8 cellular contexts compared by ENCODE assay signal in genomic region chr17:73191443-73192218, GRCh38. TPM values are rescaled to one million over a fixed set of nuclear protein-coding genes. Genes with fewer than 3 reads are reported as not detected.
A peak's percentile ranks its signal among the peaks of the same experiment; 100 is the strongest.
DNase-seq lines count a peak whose midpoint lies in the region; ATAC-seq and TF ChIP-seq lines count a peak whose summit lies in the region.

No MANE protein-coding gene starts in this region.

- TF ChIP-seq CTCF in activated CD8-positive, alpha-beta T cell treated with anti-CD3 and anti-CD28 coated beads for 36 hours (IDR thresholded peaks at IDR 0.05) = peak; percentile 95

- H3K4me3 ChIP-seq in mesodermal cell (ENCODE audit: extremely low read depth, insufficient read depth, low read length, poor library complexity, severe bottlenecking) = peak overlapping the region; percentile 82

- peak overlapping the region; percentile 95 for H3K4me3 Mint-ChIP-seq in activated CD8-positive, alpha-beta T cell treated with anti-CD3 and anti-CD28 coated beads for 36 hours
- H3K4me3 Mint-ChIP-seq in effector memory CD8-positive, alpha-beta T cell = peak overlapping the region; percentile 95 to 96

- H3K4me1 ChIP-seq in mesodermal cell (ENCODE audit: control insufficient read depth, insufficient read depth, low read length, poor library complexity, severe bottlenecking) = peaks cover 5% of the 10 kb centered on the region

- H3K27ac ChIP-seq in mesodermal cell (ENCODE audit: low read depth, low read length, severe bottlenecking) = peak overlapping the region; percentile 88

- no peaks in the 10 kb centered on the region for H3K9me3 ChIP-seq in mesodermal cell (ENCODE audit: control insufficient read depth, low read length)

- CTCF ChIA-PET in activated CD8-positive, alpha-beta T cell treated with anti-CD3 and anti-CD28 coated beads for 36 hours (lab: Charles Lee) = interaction anchor here (0.6 to 6.0 kb wide), 14 partner anchors 9 to 465 kb away, joined by 3 to 47 read pairs (median 5); a partner anchor contains a TSS

- no peaks in the 10 kb centered on the region for H3K27me3 Mint-ChIP-seq in activated CD8-positive, alpha-beta T cell treated with anti-CD3 and anti-CD28 coated beads for 36 hours
- no peaks in the 10 kb centered on the region for H3K27me3 Mint-ChIP-seq in effector memory CD8-positive, alpha-beta T cell

- peaks cover 22% of the 10 kb centered on the region for H3K4me1 Mint-ChIP-seq in activated CD8-positive, alpha-beta T cell treated with anti-CD3 and anti-CD28 coated beads for 36 hours (ENCODE audit: low read depth)
- H3K4me1 Mint-ChIP-seq in effector memory CD8-positive, alpha-beta T cell (ENCODE audit: low read depth in 2 of 2) = peaks cover 13 to 18% of the 10 kb centered on the region in 2 donors

- 18 to 19% methylated on average over 11 to 16 of the region's 26 CpGs for WGBS in mesodermal cell (ENCODE audit: insufficient coverage in 2 of 2), 2 experiments

- peak; percentile 71 for DNase-seq in A172 (ENCODE audit: low spot score)
- peak; percentile 88 for DNase-seq in NCI-H82 (lab: John Stamatoyannopoulos, UW)
- DNase-seq in activated CD8-positive, alpha-beta T cell treated with anti-CD3 and anti-CD28 coated beads for 36 hours = peak; percentile 85
- peak; percentile 59 to 63 (median 60) for DNase-seq in effector memory CD8-positive, alpha-beta T cell
- peak; percentile 44 for DNase-seq in stimulated activated CD8-positive, alpha-beta memory T cell treated with anti-CD3 and anti-CD28 coated beads, Interleukin-15, amount 100 ng/mL, for 48 hours (ENCODE audit: low read depth in 2 of 2)

- H3K27ac Mint-ChIP-seq in activated CD8-positive, alpha-beta T cell treated with anti-CD3 and anti-CD28 coated beads for 36 hours = peak overlapping the region; percentile 99
- H3K27ac Mint-ChIP-seq in effector memory CD8-positive, alpha-beta T cell = no peak overlapping the region

- peaks cover 13% of the 10 kb centered on the region for H3K36me3 Mint-ChIP-seq in activated CD8-positive, alpha-beta T cell treated with anti-CD3 and anti-CD28 coated beads for 36 hours (ENCODE audit: low read depth)
- H3K36me3 Mint-ChIP-seq in effector memory CD8-positive, alpha-beta T cell (ENCODE audit: insufficient read depth) = peaks cover 11% of the 10 kb centered on the region

- intact Hi-C loops in activated CD8-positive, alpha-beta T cell treated with anti-CD3 and anti-CD28 coated beads for 36 hours (cut with micrococcal nuclease) = loop anchor here (5.0 kb wide), 1 partner anchor 41 kb away; a partner anchor contains a TSS

- POLR2A ChIA-PET in activated CD8-positive, alpha-beta T cell treated with anti-CD3 and anti-CD28 coated beads for 36 hours (lab: Charles Lee) = interaction anchor here (0.6 to 5.6 kb wide), 16 partner anchors 11 to 629 kb away, joined by 3 to 39 read pairs (median 5); a partner anchor contains a TSS

- ATAC-seq in GM18508 (IDR thresholded peaks at IDR 0.05; ENCODE audit: insufficient read depth, unreplicated experiment) (peak; percentile 41), HG03565 (IDR thresholded peaks at IDR 0.05; ENCODE audit: unreplicated experiment) (peak; percentile 38)
- peak; percentile 44 for ATAC-seq in activated CD8-positive, alpha-beta T cell treated with anti-CD3 and anti-CD28 coated beads for 36 hours
- peak; percentile 40 for ATAC-seq in effector memory CD8-positive, alpha-beta T cell (replicated peaks)

- peaks cover 11% of the 10 kb centered on the region for H3K36me3 ChIP-seq in mesodermal cell (ENCODE audit: control insufficient read depth, insufficient read depth, low read length)

- no peaks in the 10 kb centered on the region for H3K9me3 Mint-ChIP-seq in activated CD8-positive, alpha-beta T cell treated with anti-CD3 and anti-CD28 coated beads for 36 hours
- H3K9me3 Mint-ChIP-seq in effector memory CD8-positive, alpha-beta T cell = no peaks in the 10 kb centered on the region

RNA-seq across cellular contexts. Expression of gene COG1, which starts 1.2 kb away (rescaled TPM):
- total RNA-seq in A172 (2014; rRNA removed; shearing (Covaris generic)) = 25.3 and 28.0 TPM in 2 replicates
- total RNA-seq in activated CD8-positive, alpha-beta T cell treated with anti-CD3 and anti-CD28 coated beads for 36 hours = 10 to 100 TPM; 24.6 to 27.9 TPM
- 36.3 TPM for polyA plus RNA-seq in mesodermal cell (2013, experiment 1 of 2)
- polyA plus RNA-seq in mesodermal cell (2013, experiment 2 of 2) = 32.6 TPM

RNA-seq across cellular contexts. Expression of gene SSTR2, which starts 26.8 kb away (rescaled TPM):
- total RNA-seq in A172 (2014; rRNA removed; shearing (Covaris generic)) = 4.3 and 4.8 TPM in 2 replicates
- total RNA-seq in activated CD8-positive, alpha-beta T cell treated with anti-CD3 and anti-CD28 coated beads for 36 hours = under 1 TPM; 0.04 to 0.20 TPM
- polyA plus RNA-seq in mesodermal cell (2013, experiment 1 of 2) = 0.70 TPM
- 0.51 TPM for polyA plus RNA-seq in mesodermal cell (2013, experiment 2 of 2)

Comparison
In these comparisons a context has a peak if more than half of its experiments do, and no peak if none do; other contexts are left out.
1. Peak in every context shown above with its lines: DNase-seq, ATAC-seq, H3K4me3 ChIP-seq and H3K27ac ChIP-seq.